Comparison of ENCODE assay signal across 9 cellular contexts in the genomic region with DNA sequence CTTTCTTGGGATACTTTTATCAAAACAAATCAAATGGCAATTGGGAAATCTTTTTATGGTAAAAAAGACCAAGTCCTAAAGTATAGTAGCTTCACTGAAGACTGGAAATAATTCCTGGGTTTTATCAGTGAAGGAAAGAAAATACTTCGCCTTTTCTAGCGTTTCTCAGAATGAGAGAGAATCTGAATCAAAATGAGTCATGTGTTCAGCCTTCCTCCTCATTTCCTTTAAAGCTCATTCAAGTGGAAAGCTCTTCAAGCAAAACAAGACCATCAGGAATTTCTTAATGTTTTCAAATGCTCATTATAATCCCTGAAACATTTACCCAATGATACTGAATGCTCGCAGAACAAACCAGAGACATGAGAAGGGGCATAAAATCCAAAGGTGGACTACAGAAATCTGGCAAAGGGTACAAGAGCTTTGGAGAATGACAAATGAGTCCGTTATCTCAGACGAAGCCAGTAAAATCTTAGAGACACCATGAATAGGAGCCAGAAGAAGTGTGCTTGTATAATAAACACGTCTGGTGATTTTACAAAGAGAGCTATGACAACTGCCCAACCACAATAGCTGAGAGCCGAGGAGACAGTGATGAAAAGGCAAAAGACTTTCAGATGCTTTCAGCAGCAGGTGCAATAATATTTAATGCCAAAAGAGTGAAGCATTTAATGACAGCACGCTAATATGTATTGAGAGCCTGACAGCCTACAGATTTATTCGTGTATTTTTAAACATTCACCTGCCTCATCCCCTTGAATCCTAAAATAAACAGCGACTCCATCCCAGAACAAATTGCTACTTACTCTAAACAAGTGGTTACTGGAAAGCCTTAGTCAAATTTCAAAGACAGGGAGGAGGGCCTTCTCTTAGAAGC. TPM values are rescaled to one million over a fixed set of nuclear protein-coding genes. Genes with fewer than 3 reads are reported as not detected.
DNase-seq lines count a peak whose midpoint lies in the region; ATAC-seq and TF ChIP-seq lines count a peak whose summit lies in the region.
"Had no signal": no experiment of that assay in that cellular context is flagged by ENCODE, and none has a peak within 500 bp of the region (broad histone marks: within the 10 kb centered on the region; RNA-seq: fewer than 3 reads in every experiment).

No MANE protein-coding gene starts in this region.

- H4K91ac ChIP-seq in neuronal stem cell (ENCODE audit: low read depth, low read length, poor library complexity), result no peak overlapping the region

- H3K14ac ChIP-seq in neuronal stem cell (ENCODE audit: low read length), result no peak overlapping the region

- no peak overlapping the region for H2BK12ac ChIP-seq in neuronal stem cell (ENCODE audit: low read length)

- no peaks in the 10 kb centered on the region for H3K9me3 ChIP-seq in BLaER1
- H3K9me3 ChIP-seq in neuronal stem cell (replicated peaks in 1 of 2; ENCODE audit: control insufficient read depth in 2 of 2, insufficient read depth in 1 of 2, low read depth in 1 of 2, low read length in 2 of 2), result no peaks in the 10 kb centered on the region
- H3K9me3 ChIP-seq in mucosa of descending colon, result no peaks in the 10 kb centered on the region

- peaks cover 25% of the 10 kb centered on the region for H4K20me1 ChIP-seq in BLaER1

- no peaks in the 10 kb centered on the region for H3K79me1 ChIP-seq in neuronal stem cell (ENCODE audit: low read depth, low read length)

- H3K36me3 ChIP-seq in BLaER1, result peaks cover 81% of the 10 kb centered on the region
- H3K36me3 ChIP-seq in neuronal stem cell (replicated peaks in 1 of 2; ENCODE audit: control insufficient read depth in 2 of 2, insufficient read depth in 2 of 2, low read length in 2 of 2), result peaks cover 7 to 49% of the 10 kb centered on the region in 2 donors
- H3K36me3 ChIP-seq in mucosa of descending colon (ENCODE audit: low read depth), result peaks cover 3% of the 10 kb centered on the region

- peak overlapping the region; percentile 25 for H2AFZ ChIP-seq in neuronal stem cell (ENCODE audit: low read length)

- H3K4me3 ChIP-seq in BLaER1, result no peak overlapping the region
- H3K4me3 ChIP-seq in epithelial cell of proximal tubule (ENCODE audit: low read depth, low read length), result peak overlapping the region; percentile 21
- H3K4me3 ChIP-seq in neuronal stem cell (ENCODE audit: low read length in 2 of 2), result no peak overlapping the region
- no peak overlapping the region for H3K4me3 ChIP-seq in mucosa of descending colon

- intact Hi-C loops in mucosa of descending colon (cut with DNase I, micrococcal nuclease), result no loop called here

- H2AK5ac ChIP-seq in neuronal stem cell (ENCODE audit: low read depth, low read length), result no peak overlapping the region

- no peak overlapping the region for H3K4ac ChIP-seq in neuronal stem cell (ENCODE audit: low read length)

- H2BK120ac ChIP-seq in neuronal stem cell (ENCODE audit: low read depth, low read length), result no peak overlapping the region

- no peak overlapping the region for H2BK15ac ChIP-seq in neuronal stem cell (ENCODE audit: low read length)

- H3K18ac ChIP-seq in neuronal stem cell (ENCODE audit: low read length), result no peak overlapping the region

- ATAC-seq in GM19395 (IDR thresholded peaks at IDR 0.05; ENCODE audit: unreplicated experiment) (no peak), mucosa of descending colon (no peak), GM19455 (IDR thresholded peaks at IDR 0.05; ENCODE audit: unreplicated experiment) (no peak)
- ATAC-seq: stimulated activated naive CD8-positive, alpha-beta T cell treated with anti-CD3 and anti-CD28 coated beads, Interleukin-15, amount 100 ng/mL, for 72 hours had no signal

- H3K27me3 ChIP-seq in BLaER1, result no peaks in the 10 kb centered on the region
- no peaks in the 10 kb centered on the region for H3K27me3 ChIP-seq in neuronal stem cell (ENCODE audit: control insufficient read depth in 3 of 3, insufficient read depth in 3 of 3, low read depth in 1 of 3, low read length in 3 of 3)

- no peak overlapping the region for H2BK5ac ChIP-seq in neuronal stem cell (ENCODE audit: low read length)

- no peak for TF ChIP-seq CTCF in epithelial cell of proximal tubule (conservative IDR thresholded peaks at IDR 0.05; ENCODE audit: low read depth, low read length)
- TF ChIP-seq CTCF in GM10266 (IDR thresholded peaks at IDR 0.05; ENCODE audit: control insufficient read depth, insufficient read depth, low read depth, missing control alignments), result no peak
- TF ChIP-seq CTCF in mucosa of descending colon (IDR thresholded peaks at IDR 0.05), result no peak

- peak; percentile 94 for DNase-seq in NCI-H187 treated with DMSO at 0.1 percent for 48 hours (lab: John Stamatoyannopoulos, UW)
- DNase-seq in epithelial cell of proximal tubule (ENCODE audit: low read depth), result peak; percentile 73
- no peak for DNase-seq in neuronal stem cell (ENCODE audit: low spot score)
- DNase-seq in GM10266 (ENCODE audit: extremely low spot score), result no peak
- no peak for DNase-seq in mucosa of descending colon
- DNase-seq: stimulated activated naive CD8-positive, alpha-beta T cell treated with anti-CD3 and anti-CD28 coated beads, Interleukin-15, amount 100 ng/mL, for 72 hours had no signal

- peaks cover 37% of the 10 kb centered on the region for H3K4me1 ChIP-seq in BLaER1
- H3K4me1 ChIP-seq in neuronal stem cell (ENCODE audit: control insufficient read depth in 2 of 2, insufficient read depth in 1 of 2, low read depth in 1 of 2, low read length in 2 of 2), result peaks cover 24 to 54% of the 10 kb centered on the region in 2 donors
- H3K4me1 ChIP-seq in mucosa of descending colon (ENCODE audit: low read depth), result no peaks in the 10 kb centered on the region

- H3K4me2 ChIP-seq in BLaER1 (peak overlapping the region; percentile 59), neuronal stem cell (ENCODE audit: insufficient read depth, low read length, poor library complexity, severe bottlenecking) (no peak overlapping the region)

- H3K27ac ChIP-seq in BLaER1 (peak overlapping the region; percentile 38; the same call in 1 of the 2 replicates), neuronal stem cell (replicated peaks; ENCODE audit: low read length) (no peak overlapping the region)

- H4K8ac ChIP-seq in neuronal stem cell (ENCODE audit: low read depth, low read length), result no peak overlapping the region

- H3K9ac ChIP-seq in BLaER1 (0 out of 2 replicates have a peak overlapping the region, but pooled peaks have one; percentile 13), neuronal stem cell (ENCODE audit: low read depth, low read length, poor library complexity) (no peak overlapping the region)

- no CpG with 5 or more reads among the region's 10 CpGs for WGBS in neuronal stem cell (ENCODE audit: extremely low coverage in 2 of 2, insufficient read length in 2 of 2, insufficient replicate concordance in 1 of 2), 2 donors

- H3K23ac ChIP-seq in neuronal stem cell (ENCODE audit: low read depth, low read length, poor library complexity), result no peak overlapping the region

RNA-seq across cellular contexts. Expression of a gene that starts 19.1 kb away (rescaled TPM):
- total RNA-seq in epithelial cell of proximal tubule, result 32.6 and 49.9 TPM in 2 replicates
- polyA plus RNA-seq in neuronal stem cell (2013, experiment 1 of 2), result 21.8 TPM
- polyA plus RNA-seq in neuronal stem cell (2013, experiment 2 of 2), result 21.8 TPM
- total RNA-seq in mucosa of descending colon, result 10 to 100 TPM; 32.2 to 53.7 (median 53.6) TPM

RNA-seq across cellular contexts. Expression of a gene that starts 19.3 kb away (rescaled TPM):
- total RNA-seq in epithelial cell of proximal tubule, result 4.3 and 10.5 TPM in 2 replicates
- 31.1 TPM for polyA plus RNA-seq in neuronal stem cell (2013, experiment 1 of 2)
- 32.2 TPM for polyA plus RNA-seq in neuronal stem cell (2013, experiment 2 of 2)
- 1 to 10 TPM; 2.0 to 3.7 (median 2.1) TPM for total RNA-seq in mucosa of descending colon

Comparison
In these comparisons a context has a peak if more than half of its experiments do, and no peak if none do; other contexts are left out.
1. DNase-seq: peak in NCI-H187 treated with DMSO at 0.1 percent for 48 hours (single experiment) and epithelial cell of proximal tubule (single experiment); none in neuronal stem cell (single experiment), GM10266 (single experiment) and mucosa of descending colon (0 of 3).